8 cellular contexts compared by ENCODE assay signal in genomic region chr7:92245487-92246362, GRCh38. TPM values are rescaled to one million over a fixed set of nuclear protein-coding genes. Genes with fewer than 3 reads are reported as not detected.
DNase-seq lines count a peak whose midpoint lies in the region; ATAC-seq and TF ChIP-seq lines count a peak whose summit lies in the region.

TSS of gene ANKIB1 (plus strand) at chr7:92245974. CDS start at chr7:92294979, 49,005 bp downstream.
TSS of gene KRIT1 (minus strand) at chr7:92245914. CDS start at chr7:92242135, 3,779 bp downstream.

- H3K27me3 ChIP-seq in GM23338 (ENCODE audit: insufficient read depth), result no peaks in the 10 kb centered on the region

- DNase-seq in EH (ENCODE audit: low read depth), result peak; percentile 87
- peak; percentile 94 for DNase-seq in GM23338 (ENCODE audit: low spot score)
- peak; percentile 82 for DNase-seq in LHCN-M2 (ENCODE audit: low read depth)
- peak; percentile 93 for DNase-seq in RPMI8226
- peak; percentile 73 for DNase-seq in fibroblast of mammary gland (ENCODE audit: low read depth)
- peak; percentile 82 for DNase-seq in natural killer cell

- TF ChIP-seq CTCF in GM23338 (conservative IDR thresholded peaks at IDR 0.05; ENCODE audit: low read depth in 2 of 2) (0 out of 4 replicates have a peak, but pooled peaks of 1 of the 2 experiments have one; percentile 1), fibroblast of mammary gland (conservative IDR thresholded peaks at IDR 0.05; ENCODE audit: control insufficient read depth, insufficient read depth, low read depth, low read length) (no peak), natural killer cell (IDR thresholded peaks at IDR 0.05) (no peak)

- H3K4me3 Mint-ChIP-seq in GM23338 (peak within 1 kb of the TSS; percentile 97), natural killer cell (peak within 1 kb of the TSS; percentile 100)
- H3K4me3 Mint-ChIP-seq in activated T-helper 17 cell treated with anti-CD3 and anti-CD28 coated beads, Interleukin-2, amount 50 U/mL, for 72 hours, result peak within 1 kb of the TSS; percentile 98
- H3K4me3 Mint-ChIP-seq in stimulated activated naive CD8-positive, alpha-beta T cell treated with anti-CD3 and anti-CD28 coated beads, Interleukin-15, Interleukin-2, amounts not matched to agents 100 ng/mL and 50 ng/mL, for 24 hours, result peak within 1 kb of the TSS; percentile 99

- H3K27me3 Mint-ChIP-seq in GM23338 (ENCODE audit: insufficient read depth, low read depth, poor library complexity) (peaks cover 12% of the 10 kb centered on the region), natural killer cell (ENCODE audit: low read depth in 2 of 2) (no peaks in the 10 kb centered on the region)
- no peaks in the 10 kb centered on the region for H3K27me3 Mint-ChIP-seq in activated T-helper 17 cell treated with anti-CD3 and anti-CD28 coated beads, Interleukin-2, amount 50 U/mL, for 72 hours
- no peaks in the 10 kb centered on the region for H3K27me3 Mint-ChIP-seq in stimulated activated naive CD8-positive, alpha-beta T cell treated with anti-CD3 and anti-CD28 coated beads, Interleukin-15, Interleukin-2, amounts not matched to agents 100 ng/mL and 50 ng/mL, for 24 hours

- intact Hi-C loops in natural killer cell (cut with micrococcal nuclease), result loop anchor here (1.0 kb wide), 3 partner anchors 68 to 202 kb away; partner anchors contain the start of genes CYP51A1 and GATAD1

- no peaks in the 10 kb centered on the region for H3K36me3 ChIP-seq in GM23338 (ENCODE audit: insufficient read depth)

- no peaks in the 10 kb centered on the region for H3K9me2 ChIP-seq in GM23338 (ENCODE audit: insufficient read depth)

- H3K27ac ChIP-seq in GM23338 (ENCODE audit: low read depth), result peak within 1 kb of the TSS; percentile 98

- peak; percentile 86 for ATAC-seq in GM23338
- peak; percentile 91 for ATAC-seq in activated T-helper 17 cell treated with anti-CD3 and anti-CD28 coated beads, Interleukin-2, amount 50 U/mL, for 72 hours (replicated peaks)
- peak; percentile 75 to 85 (median 81) for ATAC-seq in natural killer cell

- peak within 1 kb of the TSS; percentile 94 for H3K4me3 ChIP-seq in GM23338
- peak within 1 kb of the TSS; percentile 80 for H3K4me3 ChIP-seq in fibroblast of mammary gland (ENCODE audit: control insufficient read depth, low read depth, low read length)

- H4K20me1 ChIP-seq in GM23338 (replicated peaks; ENCODE audit: insufficient read depth), result peaks cover 6% of the 10 kb centered on the region; the same call in 1 of the 2 replicates

- peaks cover 69% of the 10 kb centered on the region for H3K79me2 ChIP-seq in GM23338 (replicated peaks; ENCODE audit: insufficient read depth)

- peak within 1 kb of the TSS; percentile 99 for H3K27ac Mint-ChIP-seq in GM23338
- H3K27ac Mint-ChIP-seq in activated T-helper 17 cell treated with anti-CD3 and anti-CD28 coated beads, Interleukin-2, amount 50 U/mL, for 72 hours, result peak within 1 kb of the TSS; percentile 100
- H3K27ac Mint-ChIP-seq in natural killer cell, result peak within 1 kb of the TSS; percentile 99
- peak within 1 kb of the TSS; percentile 99 for H3K27ac Mint-ChIP-seq in stimulated activated naive CD8-positive, alpha-beta T cell treated with anti-CD3 and anti-CD28 coated beads, Interleukin-15, Interleukin-2, amounts not matched to agents 100 ng/mL and 50 ng/mL, for 24 hours

- H3K4me1 Mint-ChIP-seq in GM23338 (peaks cover 27% of the 10 kb centered on the region; the same call in 2 of the 3 replicates), natural killer cell (peaks cover 39 to 45% of the 10 kb centered on the region in 2 donors)
- peaks cover 17% of the 10 kb centered on the region for H3K4me1 Mint-ChIP-seq in activated T-helper 17 cell treated with anti-CD3 and anti-CD28 coated beads, Interleukin-2, amount 50 U/mL, for 72 hours
- H3K4me1 Mint-ChIP-seq in stimulated activated naive CD8-positive, alpha-beta T cell treated with anti-CD3 and anti-CD28 coated beads, Interleukin-15, Interleukin-2, amounts not matched to agents 100 ng/mL and 50 ng/mL, for 24 hours (ENCODE audit: low read depth), result peaks cover 42% of the 10 kb centered on the region

- H3K36me3 Mint-ChIP-seq in GM23338 (ENCODE audit: low read depth), result peaks cover 5% of the 10 kb centered on the region
- H3K36me3 Mint-ChIP-seq in activated T-helper 17 cell treated with anti-CD3 and anti-CD28 coated beads, Interleukin-2, amount 50 U/mL, for 72 hours (ENCODE audit: low read depth), result peaks cover 37% of the 10 kb centered on the region
- H3K36me3 Mint-ChIP-seq in natural killer cell, result no peaks in the 10 kb centered on the region
- H3K36me3 Mint-ChIP-seq in stimulated activated naive CD8-positive, alpha-beta T cell treated with anti-CD3 and anti-CD28 coated beads, Interleukin-15, Interleukin-2, amounts not matched to agents 100 ng/mL and 50 ng/mL, for 24 hours (ENCODE audit: low read depth), result peaks cover 5% of the 10 kb centered on the region

- H3K4me1 ChIP-seq in GM23338 (ENCODE audit: insufficient read depth), result peaks cover 19% of the 10 kb centered on the region

- no peaks in the 10 kb centered on the region for H3K9me3 Mint-ChIP-seq in GM23338
- no peaks in the 10 kb centered on the region for H3K9me3 Mint-ChIP-seq in activated T-helper 17 cell treated with anti-CD3 and anti-CD28 coated beads, Interleukin-2, amount 50 U/mL, for 72 hours
- H3K9me3 Mint-ChIP-seq in natural killer cell, result no peaks in the 10 kb centered on the region
- no peaks in the 10 kb centered on the region for H3K9me3 Mint-ChIP-seq in stimulated activated naive CD8-positive, alpha-beta T cell treated with anti-CD3 and anti-CD28 coated beads, Interleukin-15, Interleukin-2, amounts not matched to agents 100 ng/mL and 50 ng/mL, for 24 hours

- H2AFZ ChIP-seq in GM23338, result peak within 1 kb of the TSS; percentile 99

- peak within 1 kb of the TSS; percentile 74 for H3K4me2 ChIP-seq in GM23338

- H3F3A ChIP-seq in GM23338 (replicated peaks; ENCODE audit: low read depth), result no peaks in the 10 kb centered on the region

TF ChIP-seq in GM23338, 12 proteins besides CTCF, POLR2A, EP300 and RAD21:
- TF ChIP-seq ETS1 (IDR thresholded peaks at IDR 0.05) (peak; percentile 58), POLR2AphosphoS5 (IDR thresholded peaks at IDR 0.05; ENCODE audit: low read depth) (peak; percentile 87), EZH2 (IDR thresholded peaks at IDR 0.05; ENCODE audit: low read depth, unreplicated experiment) (no peak)

RNA-seq across cellular contexts. Expression of gene ANKIB1, which starts in this region (rescaled TPM):
- 39.8 and 40.3 TPM in 2 replicates for total RNA-seq in GM23338 (2014; rRNA removed; shearing (Covaris generic))
- 17.1 and 19.1 TPM in 2 replicates for polyA plus RNA-seq in GM23338 (2016; fragmentation: Nextera tagmentation; extraction: Ambion mirVana)
- total RNA-seq in LHCN-M2 (2014; rRNA removed), result 41.6 and 42.9 TPM in 2 replicates
- polyA plus RNA-seq in LHCN-M2 (2012), result 14.4 TPM
- 10 to 100 TPM; 38.6 to 39.9 TPM for total RNA-seq in activated T-helper 17 cell treated with anti-CD3 and anti-CD28 coated beads, Interleukin-2, amount 50 U/mL, for 72 hours
- 10 to 100 TPM; 70.6 to 90.2 (median 86.6) TPM for total RNA-seq in natural killer cell

RNA-seq across cellular contexts. Expression of gene KRIT1, which starts in this region (rescaled TPM):
- 54.3 and 59.8 TPM in 2 replicates for total RNA-seq in GM23338 (2014; rRNA removed; shearing (Covaris generic))
- polyA plus RNA-seq in GM23338 (2016; fragmentation: Nextera tagmentation; extraction: Ambion mirVana), result 49.6 and 51.2 TPM in 2 replicates
- total RNA-seq in LHCN-M2 (2014; rRNA removed) (66.6 and 71.3 TPM in 2 replicates), natural killer cell (10 to 100 TPM; 55.4 to 76.7 (median 62.6) TPM)
- polyA plus RNA-seq in LHCN-M2 (2012), result 11.0 TPM
- 10 to 100 TPM; 33.2 to 40.6 TPM for total RNA-seq in activated T-helper 17 cell treated with anti-CD3 and anti-CD28 coated beads, Interleukin-2, amount 50 U/mL, for 72 hours

Comparison
In these comparisons a context has a peak if more than half of its experiments do, and no peak if none do; other contexts are left out.
1. Peak in every context shown above with its lines: DNase-seq, ATAC-seq, H3K4me3 ChIP-seq and H3K27ac ChIP-seq.